1 cellular context compared by ENCODE assay signal in genomic region chr1:194184402-194184801, GRCh38.
TF ChIP-seq lines count a peak whose summit lies in the region.

No MANE protein-coding gene starts in this region.

TF ChIP-seq in A549, 52 proteins besides CTCF, POLR2A, EP300 and RAD21 (continued from another document):
- TF ChIP-seq FOSB (CRISPR knock-in tag; IDR thresholded peaks at IDR 0.05) = no peak
- TF ChIP-seq ATOH8 (CRISPR knock-in tag; IDR thresholded peaks at IDR 0.05; ENCODE audit: low read depth) = no peak
- TF ChIP-seq CBX2 (IDR thresholded peaks at IDR 0.05; ENCODE audit: borderline replicate concordance, low read depth) = no peak
- no peak for TF ChIP-seq JUN (IDR thresholded peaks at IDR 0.05)
- TF ChIP-seq ZFP36 (IDR thresholded peaks at IDR 0.05; ENCODE audit: borderline replicate concordance, partially characterized antibody) = no peak
- no peak for TF ChIP-seq RFX5 (IDR thresholded peaks at IDR 0.05)
